15 cellular contexts compared by ENCODE assay signal in genomic region chr6:113347420-113347819, GRCh38.
DNase-seq lines count a peak whose midpoint lies in the region; ATAC-seq and TF ChIP-seq lines count a peak whose summit lies in the region.
"Had no signal": no experiment of that assay in that cellular context is flagged by ENCODE, and none has a peak within 500 bp of the region (broad histone marks: within the 10 kb centered on the region; RNA-seq: fewer than 3 reads in every experiment).

No MANE protein-coding gene starts in this region.

- no peaks in the 10 kb centered on the region for H3K4me1 ChIP-seq in CD8-positive, alpha-beta T cell (ENCODE audit: insufficient read depth, low read length)
- H3K4me1 ChIP-seq: breast epithelium, sigmoid colon had no signal

- no peak overlapping the region for H3K27ac ChIP-seq in CD8-positive, alpha-beta T cell (ENCODE audit: low read depth, low read length)
- H3K27ac ChIP-seq: breast epithelium, sigmoid colon had no signal

- CTCF ChIA-PET in CD8-positive, alpha-beta T cell (lab: Charles Lee) = no interaction called here
- CTCF ChIA-PET in activated CD4-positive, alpha-beta memory T cell treated with anti-CD3 and anti-CD28 coated beads for 36 hours (lab: Charles Lee) = no interaction called here

- H3K27me3 Mint-ChIP-seq in osteocyte (ENCODE audit: unreplicated experiment) = no peaks in the 10 kb centered on the region
- no peaks in the 10 kb centered on the region for H3K27me3 Mint-ChIP-seq in CD8-positive, alpha-beta T cell (ENCODE audit: low read depth)
- peaks cover 2% of the 10 kb centered on the region for H3K27me3 Mint-ChIP-seq in activated CD4-positive, alpha-beta memory T cell treated with anti-CD3 and anti-CD28 coated beads for 36 hours

- H3K36me3 Mint-ChIP-seq in osteocyte (ENCODE audit: unreplicated experiment) = peaks cover 2% of the 10 kb centered on the region
- no peaks in the 10 kb centered on the region for H3K36me3 Mint-ChIP-seq in CD8-positive, alpha-beta T cell
- no peaks in the 10 kb centered on the region for H3K36me3 Mint-ChIP-seq in activated CD4-positive, alpha-beta memory T cell treated with anti-CD3 and anti-CD28 coated beads for 36 hours

- no peaks in the 10 kb centered on the region for H3K9me3 Mint-ChIP-seq in osteocyte (ENCODE audit: unreplicated experiment)
- no peaks in the 10 kb centered on the region for H3K9me3 Mint-ChIP-seq in CD8-positive, alpha-beta T cell
- no peaks in the 10 kb centered on the region for H3K9me3 Mint-ChIP-seq in activated CD4-positive, alpha-beta memory T cell treated with anti-CD3 and anti-CD28 coated beads for 36 hours
- H3K9me3 Mint-ChIP-seq: activated naive CD4-positive, alpha-beta T cell treated with anti-CD3 and anti-CD28 coated beads for 36 hours had no signal

- H3K27ac Mint-ChIP-seq in osteocyte (ENCODE audit: unreplicated experiment) = peak overlapping the region; percentile 52
- H3K27ac Mint-ChIP-seq in CD8-positive, alpha-beta T cell = no peak overlapping the region
- H3K27ac Mint-ChIP-seq in activated CD4-positive, alpha-beta memory T cell treated with anti-CD3 and anti-CD28 coated beads for 36 hours = no peak overlapping the region
- H3K27ac Mint-ChIP-seq: activated naive CD4-positive, alpha-beta T cell treated with anti-CD3 and anti-CD28 coated beads for 36 hours had no signal

- no peak overlapping the region for H3K4me3 ChIP-seq in fibroblast of mammary gland (ENCODE audit: control insufficient read depth, low read depth, low read length)
- no peak overlapping the region for H3K4me3 ChIP-seq in CD8-positive, alpha-beta T cell (ENCODE audit: low read depth, low read length)
- H3K4me3 ChIP-seq: breast epithelium, sigmoid colon had no signal

- H3K4me1 Mint-ChIP-seq in osteocyte (ENCODE audit: unreplicated experiment) = peaks cover 53% of the 10 kb centered on the region
- no peaks in the 10 kb centered on the region for H3K4me1 Mint-ChIP-seq in CD8-positive, alpha-beta T cell (ENCODE audit: low read depth)
- H3K4me1 Mint-ChIP-seq in activated CD4-positive, alpha-beta memory T cell treated with anti-CD3 and anti-CD28 coated beads for 36 hours (ENCODE audit: low read depth) = no peaks in the 10 kb centered on the region

- DNase-seq in EL (peak; percentile 75), fibroblast of mammary gland (ENCODE audit: low read depth) (peak; percentile 52), osteocyte (ENCODE audit: extremely low spot score, unreplicated experiment) (no peak), SKM-1 (lab: John Stamatoyannopoulos, UW; ENCODE audit: unreplicated experiment) (no peak)
- no peak for DNase-seq in CD8-positive, alpha-beta T cell
- no peak for DNase-seq in activated CD4-positive, alpha-beta memory T cell treated with anti-CD3 and anti-CD28 coated beads for 36 hours
- DNase-seq: activated CD4-positive, alpha-beta T cell treated with anti-CD3 and anti-CD28 coated beads, Interleukin-2, amount 50 U/mL, for 1 hour; activated naive CD4-positive, alpha-beta T cell treated with anti-CD3 and anti-CD28 coated beads for 36 hours; GF-D8; nucleus accumbens; OCI-M1; sigmoid colon had no signal

- POLR2A ChIA-PET in CD8-positive, alpha-beta T cell (lab: Charles Lee) = no interaction called here
- POLR2A ChIA-PET in activated CD4-positive, alpha-beta memory T cell treated with anti-CD3 and anti-CD28 coated beads for 36 hours (lab: Charles Lee) = no interaction called here

- no peak overlapping the region for H3K4me3 Mint-ChIP-seq in osteocyte (ENCODE audit: unreplicated experiment)
- no peak overlapping the region for H3K4me3 Mint-ChIP-seq in CD8-positive, alpha-beta T cell
- no peak overlapping the region for H3K4me3 Mint-ChIP-seq in activated CD4-positive, alpha-beta memory T cell treated with anti-CD3 and anti-CD28 coated beads for 36 hours
- H3K4me3 Mint-ChIP-seq: activated naive CD4-positive, alpha-beta T cell treated with anti-CD3 and anti-CD28 coated beads for 36 hours had no signal

- intact Hi-C loops in CD8-positive, alpha-beta T cell (cut with DNase I, micrococcal nuclease) = no loop called here
- intact Hi-C loops in activated CD4-positive, alpha-beta memory T cell treated with anti-CD3 and anti-CD28 coated beads for 36 hours (cut with micrococcal nuclease) = no loop called here

- no peaks in the 10 kb centered on the region for H3K9me3 ChIP-seq in CD8-positive, alpha-beta T cell (ENCODE audit: low read length)
- H3K9me3 ChIP-seq: breast epithelium, sigmoid colon had no signal

- peak; percentile 9; the same call in 1 of the 3 replicates for ATAC-seq in SK-N-SH treated with all-trans-retinoic acid at 6 μM for 48 hours
- no peak for ATAC-seq in CD8-positive, alpha-beta T cell
- ATAC-seq in HG03342 (IDR thresholded peaks at IDR 0.05; ENCODE audit: unreplicated experiment) = no peak

- no peaks in the 10 kb centered on the region for H3K36me3 ChIP-seq in CD8-positive, alpha-beta T cell (ENCODE audit: insufficient read depth, low read length)
- H3K36me3 ChIP-seq: breast epithelium, sigmoid colon had no signal

- no peaks in the 10 kb centered on the region for H3K27me3 ChIP-seq in CD8-positive, alpha-beta T cell (ENCODE audit: insufficient read depth, low read length)
- H3K27me3 ChIP-seq: breast epithelium, sigmoid colon had no signal

- TF ChIP-seq CTCF in fibroblast of mammary gland (conservative IDR thresholded peaks at IDR 0.05; ENCODE audit: control insufficient read depth, insufficient read depth, low read depth, low read length) = no peak
- no peak for TF ChIP-seq CTCF in osteocyte (IDR thresholded peaks at IDR 0.05)
- no peak for TF ChIP-seq CTCF in CD8-positive, alpha-beta T cell (IDR thresholded peaks at IDR 0.05)

TF ChIP-seq in SK-N-SH treated with all-trans-retinoic acid at 6 μM for 48 hours, 23 proteins besides CTCF, POLR2A, EP300 and RAD21:
- TF ChIP-seq ZNF565 (CRISPR knock-in tag; conservative IDR thresholded peaks at IDR 0.05; ENCODE audit: low read depth) = no peak
- TF ChIP-seq RARB (CRISPR knock-in tag; IDR thresholded peaks at IDR 0.05) = no peak
- no peak for TF ChIP-seq TOX (CRISPR knock-in tag; IDR thresholded peaks at IDR 0.05; ENCODE audit: borderline replicate concordance)
- TF ChIP-seq ESRRG (CRISPR knock-in tag; IDR thresholded peaks at IDR 0.05) = no peak
- no peak for TF ChIP-seq CREB5 (CRISPR knock-in tag; IDR thresholded peaks at IDR 0.05; ENCODE audit: low read depth)

Comparison
In these comparisons a context has a peak if more than half of its experiments do, and no peak if none do; other contexts are left out.
1. DNase-seq: peak in EL (single experiment) and fibroblast of mammary gland (single experiment); none in osteocyte (single experiment), CD8-positive, alpha-beta T cell (0 of 7), activated CD4-positive, alpha-beta memory T cell treated with anti-CD3 and anti-CD28 coated beads for 36 hours (single experiment) and SKM-1 (single experiment).